ENCODE assay signal across 20 cellular contexts in the genomic region with DNA sequence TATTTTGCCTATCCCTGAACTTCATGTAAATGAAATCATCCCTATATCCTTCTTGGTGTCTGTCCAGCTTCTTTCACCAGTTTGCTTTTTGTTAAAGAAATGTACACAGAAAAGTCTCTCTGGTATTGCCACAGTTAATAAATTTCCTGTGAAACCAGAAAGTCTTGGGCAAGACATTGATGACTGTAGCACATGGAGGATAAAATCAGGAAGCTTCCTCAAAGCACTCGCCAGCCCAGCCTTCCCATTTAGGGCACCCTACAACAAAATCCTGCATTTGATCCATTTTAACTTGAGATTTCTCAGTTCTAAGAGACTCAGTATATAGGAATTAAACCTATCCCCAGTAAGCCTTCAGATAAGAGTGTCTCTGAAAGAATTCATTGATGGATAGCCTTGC.
"Had no signal": no experiment of that assay in that cellular context is flagged by ENCODE, and none has a peak within 500 bp of the region (broad histone marks: within the 10 kb centered on the region; RNA-seq: fewer than 3 reads in every experiment).

No MANE protein-coding gene starts in this region.

- H3K4me3 ChIP-seq: heart left ventricle, ovary, stomach, thoracic aorta, transverse colon had no signal

- H3K27ac Mint-ChIP-seq: dendritic cell treated with granulocyte-macrophage colony-stimulating factor and Interleukin-4, amounts not matched to agents 40 ng/mL and 50 ng/mL, for 4 days; effector memory CD8-positive, alpha-beta T cell; naive thymus-derived CD4-positive, alpha-beta T cell; progenitor cell of endocrine pancreas had no signal

- H3K27me3 Mint-ChIP-seq: dendritic cell treated with granulocyte-macrophage colony-stimulating factor and Interleukin-4, amounts not matched to agents 40 ng/mL and 50 ng/mL, for 4 days; effector memory CD8-positive, alpha-beta T cell had no signal

- ATAC-seq: effector memory CD8-positive, alpha-beta T cell; heart left ventricle; naive thymus-derived CD4-positive, alpha-beta T cell; right cardiac atrium had no signal

- H3K36me3 Mint-ChIP-seq: naive thymus-derived CD4-positive, alpha-beta T cell had no signal

- H3K4me1 Mint-ChIP-seq: naive thymus-derived CD4-positive, alpha-beta T cell had no signal

- H3K27me3 ChIP-seq: heart left ventricle, ovary, stomach, transverse colon had no signal

- H3K9me3 ChIP-seq: heart left ventricle, ovary, stomach, thoracic aorta, transverse colon had no signal

- H3K4me1 ChIP-seq: heart left ventricle, stomach, transverse colon had no signal

- H3K27ac ChIP-seq: heart left ventricle, ovary, stomach, thoracic aorta, transverse colon had no signal

- H3K9me3 Mint-ChIP-seq: dendritic cell treated with granulocyte-macrophage colony-stimulating factor and Interleukin-4, amounts not matched to agents 40 ng/mL and 50 ng/mL, for 4 days had no signal

- DNase-seq: effector memory CD8-positive, alpha-beta T cell; erythroblast; foreskin melanocyte; heart left ventricle; hippocampal formation; islet precursor cell; mammary epithelial cell; naive thymus-derived CD4-positive, alpha-beta T cell; nucleus accumbens; ovary; right cardiac atrium; small intestine; stimulated activated CD4-positive, alpha-beta T cell treated with anti-CD3 and anti-CD28 coated beads, Interleukin-12 subunit alpha, Interleukin-12 subunit beta, amount 100 ng/mL, for 4 hours; stimulated activated naive CD4-positive, alpha-beta T cell; stomach; substantia nigra; transverse colon had no signal

- H3K4me3 Mint-ChIP-seq: dendritic cell treated with granulocyte-macrophage colony-stimulating factor and Interleukin-4, amounts not matched to agents 40 ng/mL and 50 ng/mL, for 4 days; effector memory CD8-positive, alpha-beta T cell; naive thymus-derived CD4-positive, alpha-beta T cell had no signal

- H3K36me3 ChIP-seq: heart left ventricle, ovary, stomach, thoracic aorta, transverse colon had no signal
